9 cellular contexts compared by ENCODE assay signal in genomic region chr12:9244894-9245293, GRCh38. TPM values are rescaled to one million over a fixed set of nuclear protein-coding genes. Genes with fewer than 3 reads are reported as not detected.
DNase-seq lines count a peak whose midpoint lies in the region; ATAC-seq and TF ChIP-seq lines count a peak whose summit lies in the region.
"Had no signal": no experiment of that assay in that cellular context is flagged by ENCODE, and none has a peak within 500 bp of the region (broad histone marks: within the 10 kb centered on the region; RNA-seq: fewer than 3 reads in every experiment).

No MANE protein-coding gene starts in this region.

- TF ChIP-seq CTCF in left ventricle myocardium inferior (IDR thresholded peaks at IDR 0.05; ENCODE audit: borderline replicate concordance) = no peak

- no peaks in the 10 kb centered on the region for H3K36me3 ChIP-seq in left ventricle myocardium inferior

- H3K9me3 ChIP-seq in left ventricle myocardium inferior (replicated peaks) = no peaks in the 10 kb centered on the region

- ATAC-seq in left ventricle myocardium superior (no peak), esophagus mucosa (peak; percentile 95), GM21576 (IDR thresholded peaks at IDR 0.05; ENCODE audit: unreplicated experiment) (no peak)

- H3K27ac ChIP-seq in left ventricle myocardium inferior (replicated peaks) = peak overlapping the region; percentile 21
- H3K27ac ChIP-seq: parathyroid adenoma had no signal

- H3K27me3 ChIP-seq in left ventricle myocardium inferior (ENCODE audit: low read depth) = no peaks in the 10 kb centered on the region

- H3K4me1 ChIP-seq in left ventricle myocardium inferior = no peaks in the 10 kb centered on the region
- H3K4me1 ChIP-seq: parathyroid adenoma had no signal

- intact Hi-C loops in left ventricle myocardium inferior (cut with micrococcal nuclease) = no loop called here
- intact Hi-C loops in left ventricle myocardium superior (cut with micrococcal nuclease) = no loop called here

- in situ Hi-C loops in SK-MEL-5 (cut with HindIII; ENCODE audit: low pct_unique_long_range_greater_than_20kb, low sequenced_read_pairs) = no loop called here

- DNase-seq in left ventricle myocardium inferior = no peak
- no peak for DNase-seq in left ventricle myocardium superior
- DNase-seq in SK-MEL-5 (ENCODE audit: low read depth, low spot score) = peak; percentile 61
- no peak for DNase-seq in hippocampal formation (lab: John Stamatoyannopoulos, UW)
- no peak for DNase-seq in HT-29 (ENCODE audit: low spot score)
- DNase-seq in foreskin melanocyte = no peak

- no peak overlapping the region for H3K4me3 ChIP-seq in left ventricle myocardium inferior

RNA-seq across cellular contexts. Expression of gene PZP, which starts 36.7 kb away (rescaled TPM):
- total RNA-seq in left ventricle myocardium inferior = 0.36 TPM
- 0.35 TPM for total RNA-seq in left ventricle myocardium superior
- 0.59 TPM in 1 of 2 replicates, not detected in the other for total RNA-seq in SK-MEL-5 (2014; rRNA removed; shearing (Covaris generic))
- polyA plus RNA-seq in SK-MEL-5 (2015; cell fraction: cytosol; rRNA removed) = not detected in 2 replicates
- polyA plus RNA-seq in SK-MEL-5 (2015; cell fraction: nucleus; rRNA removed) = not detected in 2 replicates
- total RNA-seq in esophagus mucosa = not detected
- total RNA-seq in HT-29 (2014; rRNA removed; shearing (Covaris generic)) = not detected in 2 replicates
